Comparison of ENCODE assay signal across 11 cellular contexts in genomic region chr12:29726321-29726692, GRCh38. TPM values are rescaled to one million over a fixed set of nuclear protein-coding genes. Genes with fewer than 3 reads are reported as not detected.
A peak's percentile ranks its signal among the peaks of the same experiment; 100 is the strongest.
DNase-seq lines count a peak whose midpoint lies in the region; ATAC-seq and TF ChIP-seq lines count a peak whose summit lies in the region.
"Had no signal": no experiment of that assay in that cellular context is flagged by ENCODE, and none has a peak within 500 bp of the region (broad histone marks: within the 10 kb centered on the region; RNA-seq: fewer than 3 reads in every experiment).

No MANE protein-coding gene starts in this region.

- DNase-seq in NCI-H82 (lab: John Stamatoyannopoulos, UW) (peak; percentile 17), NCI-H82 treated with DMSO at 0.1 percent for 48 hours (lab: John Stamatoyannopoulos, UW; ENCODE audit: unreplicated experiment) (no peak), coronary artery (ENCODE audit: low spot score) (no peak), upper lobe of right lung (no peak), LoVo (ENCODE audit: low spot score) (no peak), NCI-H1436 (lab: John Stamatoyannopoulos, UW) (no peak)
- DNase-seq in activated CD8-positive, alpha-beta memory T cell treated with anti-CD3 and anti-CD28 coated beads, Interleukin-2, amount 50 U/mL, for 48 hours: no peak
- DNase-seq: HFFc6, NCI-H2227 treated with DMSO at 0.1 percent for 48 hours had no signal

- H3K27ac ChIP-seq in coronary artery (peak overlapping the region; percentile 44 to 79), muscle layer of colon (ENCODE audit: low read depth, low read length) (peak overlapping the region; percentile 53), upper lobe of right lung (peak overlapping the region; percentile 68)
- H3K27ac ChIP-seq: body of pancreas had no signal

- H3K9ac ChIP-seq in muscle layer of colon (ENCODE audit: low read length): no peak overlapping the region

- ATAC-seq in upper lobe of right lung: no peak
- ATAC-seq: body of pancreas had no signal

- H3K9me3 ChIP-seq in muscle layer of colon (ENCODE audit: low read length): no peaks in the 10 kb centered on the region
- no peaks in the 10 kb centered on the region for H3K9me3 ChIP-seq in upper lobe of right lung
- H3K9me3 ChIP-seq: body of pancreas had no signal

- H3K36me3 ChIP-seq in muscle layer of colon (ENCODE audit: insufficient read depth, low read length) (no peaks in the 10 kb centered on the region), upper lobe of right lung (no peaks in the 10 kb centered on the region)

- intact Hi-C loops in upper lobe of right lung (cut with DNase I): no loop called here

- peak overlapping the region; percentile 25 for H3K4me3 ChIP-seq in coronary artery
- H3K4me3 ChIP-seq in muscle layer of colon (ENCODE audit: low read depth in 1 of 2, low read length in 2 of 2): no peak overlapping the region
- no peak overlapping the region for H3K4me3 ChIP-seq in upper lobe of right lung
- H3K4me3 ChIP-seq: body of pancreas had no signal

- H3K4me1 ChIP-seq in muscle layer of colon (ENCODE audit: insufficient read depth, low read length) (peaks cover 61% of the 10 kb centered on the region), upper lobe of right lung (no peaks in the 10 kb centered on the region)
- H3K4me1 ChIP-seq: body of pancreas had no signal

- TF ChIP-seq CTCF in coronary artery (IDR thresholded peaks at IDR 0.05) (no peak), upper lobe of right lung (IDR thresholded peaks at IDR 0.05) (no peak)

- H3K27me3 ChIP-seq in muscle layer of colon (ENCODE audit: control insufficient read depth in 1 of 2, insufficient read depth in 2 of 2, low read length in 2 of 2) (no peaks in the 10 kb centered on the region), upper lobe of right lung (no peaks in the 10 kb centered on the region)
- H3K27me3 ChIP-seq: body of pancreas had no signal

RNA-seq across cellular contexts. Expression of gene TMTC1, which starts 57.4 kb away (rescaled TPM):
- 37.4 TPM for total RNA-seq in upper lobe of right lung
- total RNA-seq: HFFc6 had no signal
